Comparison of ENCODE assay signal across 14 cellular contexts in genomic region chr12:58608711-58609110, GRCh38.
"Had no signal": no experiment of that assay in that cellular context is flagged by ENCODE, and none has a peak within 500 bp of the region (broad histone marks: within the 10 kb centered on the region; RNA-seq: fewer than 3 reads in every experiment).

No MANE protein-coding gene starts in this region.

- DNase-seq: activated B cell treated with CpG ODN at 0.5 μM for 24 hours; activated naive CD8-positive, alpha-beta T cell treated with anti-CD3 and anti-CD28 coated beads, Interleukin-2, amount 10 ng/mL, durations not matched to agents 7 days and 5 days; aorta; erythroblast; foreskin keratinocyte; immature natural killer cell; naive B cell; pancreas; sigmoid colon; stimulated activated CD4-positive, alpha-beta T cell treated with anti-CD3 and anti-CD28 coated beads, Interleukin-1b, Interleukin-23, amount 100 ng/mL, for 48 hours had no signal

- H2AFZ ChIP-seq: neural progenitor cell had no signal

- H3K36me3 ChIP-seq: cardiac muscle cell, neural progenitor cell, pancreas, sigmoid colon had no signal

- H3K4me3 Mint-ChIP-seq: activated B cell treated with CpG ODN at 0.5 μM for 24 hours; activated naive CD8-positive, alpha-beta T cell treated with anti-CD3 and anti-CD28 coated beads, Interleukin-2, amount 10 ng/mL, durations not matched to agents 7 days and 5 days; activated T-helper 1 cell treated with anti-CD3 and anti-CD28 coated beads, Interleukin-12 subunit alpha, Interleukin-12 subunit beta, Interleukin-2, Interleukin-4 antibody, amounts not matched to agents 30 ng/mL and 10 ng/mL and 1 ng/mL, durations not matched to agents 14 hours and 24 hours and 36 hours; immature natural killer cell; naive B cell; neural progenitor cell; stimulated activated effector memory CD8-positive, alpha-beta T cell treated with anti-CD3 and anti-CD28 coated beads, Interleukin-12 subunit alpha, Interleukin-12 subunit beta, amount 100 ng/mL, for 72 hours had no signal

- H3K27me3 ChIP-seq: foreskin keratinocyte, neural progenitor cell, pancreas, sigmoid colon had no signal

- H3K4me1 Mint-ChIP-seq: activated B cell treated with CpG ODN at 0.5 μM for 24 hours; activated naive CD8-positive, alpha-beta T cell treated with anti-CD3 and anti-CD28 coated beads, Interleukin-2, amount 10 ng/mL, durations not matched to agents 7 days and 5 days; immature natural killer cell; naive B cell; neural progenitor cell; stimulated activated effector memory CD8-positive, alpha-beta T cell treated with anti-CD3 and anti-CD28 coated beads, Interleukin-12 subunit alpha, Interleukin-12 subunit beta, amount 100 ng/mL, for 72 hours had no signal

- H3K27me3 Mint-ChIP-seq: activated B cell treated with CpG ODN at 0.5 μM for 24 hours, naive B cell had no signal

- H3K9me3 ChIP-seq: pancreas, sigmoid colon had no signal

- H3K9ac ChIP-seq: neural progenitor cell had no signal

- H3K9me3 Mint-ChIP-seq: activated naive CD8-positive, alpha-beta T cell treated with anti-CD3 and anti-CD28 coated beads, Interleukin-2, amount 10 ng/mL, durations not matched to agents 7 days and 5 days; activated T-helper 1 cell treated with anti-CD3 and anti-CD28 coated beads, Interleukin-12 subunit alpha, Interleukin-12 subunit beta, Interleukin-2, Interleukin-4 antibody, amounts not matched to agents 30 ng/mL and 10 ng/mL and 1 ng/mL, durations not matched to agents 14 hours and 24 hours and 36 hours; neural progenitor cell had no signal

- H3K4me3 ChIP-seq: cardiac muscle cell, neural progenitor cell, pancreas, sigmoid colon had no signal

- H3K27ac ChIP-seq: cardiac muscle cell, foreskin keratinocyte, neural progenitor cell, pancreas, sigmoid colon had no signal

- ATAC-seq: foreskin keratinocyte; pancreas; stimulated activated effector memory CD8-positive, alpha-beta T cell treated with anti-CD3 and anti-CD28 coated beads, Interleukin-12 subunit alpha, Interleukin-12 subunit beta, amount 100 ng/mL, for 72 hours had no signal

- H3K4me2 ChIP-seq: neural progenitor cell had no signal

- H3K27ac Mint-ChIP-seq: activated B cell treated with CpG ODN at 0.5 μM for 24 hours; activated naive CD8-positive, alpha-beta T cell treated with anti-CD3 and anti-CD28 coated beads, Interleukin-2, amount 10 ng/mL, durations not matched to agents 7 days and 5 days; activated T-helper 1 cell treated with anti-CD3 and anti-CD28 coated beads, Interleukin-12 subunit alpha, Interleukin-12 subunit beta, Interleukin-2, Interleukin-4 antibody, amounts not matched to agents 30 ng/mL and 10 ng/mL and 1 ng/mL, durations not matched to agents 14 hours and 24 hours and 36 hours; immature natural killer cell; naive B cell; neural progenitor cell; stimulated activated effector memory CD8-positive, alpha-beta T cell treated with anti-CD3 and anti-CD28 coated beads, Interleukin-12 subunit alpha, Interleukin-12 subunit beta, amount 100 ng/mL, for 72 hours had no signal

- H3K36me3 Mint-ChIP-seq: activated naive CD8-positive, alpha-beta T cell treated with anti-CD3 and anti-CD28 coated beads, Interleukin-2, amount 10 ng/mL, durations not matched to agents 7 days and 5 days; immature natural killer cell; naive B cell; neural progenitor cell; stimulated activated effector memory CD8-positive, alpha-beta T cell treated with anti-CD3 and anti-CD28 coated beads, Interleukin-12 subunit alpha, Interleukin-12 subunit beta, amount 100 ng/mL, for 72 hours had no signal

- H3K4me1 ChIP-seq: foreskin keratinocyte, neural progenitor cell, pancreas, sigmoid colon had no signal
